Comparison of ENCODE assay signal across 8 cellular contexts in genomic region chr7:38318803-38319416, GRCh38.
DNase-seq lines count a peak whose midpoint lies in the region; ATAC-seq, FAIRE-seq and TF ChIP-seq lines count a peak whose summit lies in the region.

No MANE protein-coding gene starts in this region.

- 0 out of 2 replicates have a peak overlapping the region, but pooled peaks have one; percentile 7 for H2AFZ ChIP-seq in KMS-11 (ENCODE audit: low read depth)

- 17 to 25% methylated on average over 4 of the region's 4 CpGs for WGBS in aorta, 2 donors

- peak; percentile 81 for FAIRE-seq in bronchial epithelial cell (lab: Jason Lieb, UNC)

- no peak overlapping the region for H3K4me2 ChIP-seq in KMS-11

- no peaks in the 10 kb centered on the region for H3K79me2 ChIP-seq in KMS-11 (ENCODE audit: insufficient read depth, low read depth)

- intact Hi-C loops in aorta (cut with DNase I): no loop called here

- peak; percentile 82 for TF ChIP-seq CTCF in KMS-11 (conservative IDR thresholded peaks at IDR 0.05; ENCODE audit: low read depth, low read length)
- TF ChIP-seq CTCF in bronchial epithelial cell (IDR thresholded peaks at IDR 0.05; ENCODE audit: insufficient read depth, low read length, severe bottlenecking): peak; percentile 69

- H3K36me3 ChIP-seq in KMS-11 (ENCODE audit: insufficient read depth): no peaks in the 10 kb centered on the region
- H3K36me3 ChIP-seq in bronchial epithelial cell (ENCODE audit: control insufficient read depth, insufficient read depth, low read length): no peaks in the 10 kb centered on the region
- H3K36me3 ChIP-seq in aorta (ENCODE audit: control insufficient read depth in 1 of 2, insufficient read depth in 2 of 2, low read length in 1 of 2): no peaks in the 10 kb centered on the region

- ATAC-seq in GM21447 (IDR thresholded peaks at IDR 0.05; ENCODE audit: unreplicated experiment) (peak; percentile 89), aorta (ENCODE audit: low FRiP score) (peak; percentile 61), GM19455 (IDR thresholded peaks at IDR 0.05; ENCODE audit: unreplicated experiment) (no peak)

- H4K20me1 ChIP-seq in KMS-11 (ENCODE audit: insufficient read depth): no peaks in the 10 kb centered on the region

- H3K4me3 ChIP-seq in KMS-11 (IDR thresholded peaks at IDR 0.05; ENCODE audit: insufficient read depth, low read depth, low read length): no peak overlapping the region
- H3K4me3 ChIP-seq in bronchial epithelial cell (ENCODE audit: low read depth, low read length): no peak overlapping the region
- H3K4me3 ChIP-seq in aorta (ENCODE audit: low read length in 2 of 2): no peak overlapping the region

- H3K9me3 ChIP-seq in aorta (ENCODE audit: control insufficient read depth, low read length): no peaks in the 10 kb centered on the region

- no peak overlapping the region for H3K9ac ChIP-seq in KMS-11

- peaks cover 6% of the 10 kb centered on the region for H3K4me1 ChIP-seq in KMS-11 (ENCODE audit: low read depth, poor library complexity, severe bottlenecking)
- no peaks in the 10 kb centered on the region for H3K4me1 ChIP-seq in aorta (ENCODE audit: control insufficient read depth in 1 of 2, insufficient read depth in 2 of 2, low read length in 2 of 2)

- H3K27me3 ChIP-seq in KMS-11 (ENCODE audit: insufficient read depth, low read depth): no peaks in the 10 kb centered on the region
- no peaks in the 10 kb centered on the region for H3K27me3 ChIP-seq in bronchial epithelial cell (ENCODE audit: control insufficient read depth, insufficient read depth, low read length)
- no peaks in the 10 kb centered on the region for H3K27me3 ChIP-seq in aorta (ENCODE audit: control insufficient read depth in 1 of 2, insufficient read depth in 2 of 2, low read length in 1 of 2)

- DNase-seq in ELF-1 (ENCODE audit: low read depth, low spot score) (peak; percentile 96), OCI-M1 (lab: John Stamatoyannopoulos, UW) (peak; percentile 79), bronchial epithelial cell (ENCODE audit: low read depth) (peak; percentile 71), left kidney (ENCODE audit: low read depth, low spot score) (peak; percentile 83), aorta (no peak)

- H3K27ac ChIP-seq in KMS-11 (no peak overlapping the region), aorta (ENCODE audit: low read depth in 1 of 2, low read length in 2 of 2) (no peak overlapping the region)

Comparison
In these comparisons a context has a peak if more than half of its experiments do, and no peak if none do; other contexts are left out.
1. DNase-seq: peak in ELF-1 (single experiment), OCI-M1 (single experiment), bronchial epithelial cell (single experiment) and left kidney (single experiment); none in aorta (0 of 2).